Comparison of ENCODE assay signal across 23 cellular contexts in the genomic region with DNA sequence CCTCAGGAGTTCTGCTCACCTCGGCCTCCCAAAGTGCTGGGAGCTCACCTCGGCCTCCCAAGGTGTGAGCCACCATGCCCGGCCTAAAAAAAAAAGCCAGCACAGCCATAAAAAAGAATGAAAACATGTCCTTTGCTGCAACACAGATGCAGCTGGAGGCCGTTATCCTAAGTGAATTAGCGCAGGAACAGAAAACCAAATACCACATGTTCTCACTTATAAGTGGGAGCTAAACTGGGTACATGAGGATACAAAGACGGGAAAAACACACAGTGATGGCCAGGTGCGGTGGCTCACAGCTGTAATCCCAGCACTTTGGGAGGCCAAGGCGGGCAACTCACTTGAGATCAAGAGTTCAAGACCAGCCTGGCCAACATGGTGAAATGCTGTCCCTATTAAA. TPM values are rescaled to one million over a fixed set of nuclear protein-coding genes. Genes with fewer than 3 reads are reported as not detected.
A peak's percentile ranks its signal among the peaks of the same experiment; 100 is the strongest.
DNase-seq lines count a peak whose midpoint lies in the region; ATAC-seq, FAIRE-seq and TF ChIP-seq lines count a peak whose summit lies in the region.
"Had no signal": no experiment of that assay in that cellular context is flagged by ENCODE, and none has a peak within 500 bp of the region (broad histone marks: within the 10 kb centered on the region; RNA-seq: fewer than 3 reads in every experiment).

No MANE protein-coding gene starts in this region.

- H3K4me1 ChIP-seq in HepG2 (ENCODE audit: insufficient read depth, low read length) (peaks cover 72% of the 10 kb centered on the region), right lobe of liver (peaks cover 0 to 20% (median 9%) of the 10 kb centered on the region in 4 donors)
- H3K4me1 ChIP-seq: HAP-1 had no signal

- no peak for TF ChIP-seq CTCF in HepG2 (CRISPR knock-in tag; IDR thresholded peaks at IDR 0.05)
- no peak for TF ChIP-seq CTCF in right lobe of liver (IDR thresholded peaks at IDR 0.05)
- no peak for TF ChIP-seq CTCF in progenitor cell of endocrine pancreas (IDR thresholded peaks at IDR 0.05; ENCODE audit: unreplicated experiment)
- no peak for TF ChIP-seq CTCF in HFFc6 (IDR thresholded peaks at IDR 0.05)
- no peak for TF ChIP-seq CTCF in WERI-Rb-1 (IDR thresholded peaks at IDR 0.05; ENCODE audit: low read depth, low read length)

- no peak for FAIRE-seq in HepG2 (lab: Jason Lieb, UNC)
- FAIRE-seq: A204.1, D721Med, GM12891, GM18507, H54 had no signal

- peak overlapping the region; percentile 56 for H3K9ac ChIP-seq in HepG2 (ENCODE audit: insufficient read depth, low read depth, low read length)
- H3K9ac ChIP-seq: BLaER1 had no signal

- no peaks in the 10 kb centered on the region for H4K20me1 ChIP-seq in HepG2 (ENCODE audit: insufficient read depth, low read length)
- H4K20me1 ChIP-seq: BLaER1 had no signal

- intact Hi-C loops in HepG2 (cut with micrococcal nuclease; ENCODE audit: unreplicated experiment), result no loop called here
- intact Hi-C loops in right lobe of liver (cut with DNase I), result no loop called here

- H3K27ac Mint-ChIP-seq in progenitor cell of endocrine pancreas, result peak overlapping the region; percentile 24
- no peak overlapping the region for H3K27ac Mint-ChIP-seq in HFFc6
- H3K27ac Mint-ChIP-seq: B cell; CD8-positive, alpha-beta T cell had no signal

- H3K27me3 ChIP-seq in HepG2 (ENCODE audit: control insufficient read depth in 1 of 2, insufficient read depth in 2 of 2, low read length in 2 of 2) (no peaks in the 10 kb centered on the region; a peak in 1 of 5 replicates), right lobe of liver (no peaks in the 10 kb centered on the region), WERI-Rb-1 (ENCODE audit: insufficient read depth, low read depth, severe bottlenecking) (no peaks in the 10 kb centered on the region)
- H3K27me3 ChIP-seq: BLaER1 had no signal

- peak overlapping the region; percentile 67 for H3K4me2 ChIP-seq in HepG2 (ENCODE audit: low read depth, low read length)
- H3K4me2 ChIP-seq: BLaER1 had no signal

- POLR2A ChIA-PET in HepG2 (lab: Yijun Ruan, JAX), result interaction anchor here (1.2 to 4.2 kb wide), 5 partner anchors 21 to 76 kb away, joined by 3 to 51 read pairs (median 18); a partner anchor contains a TSS

- peaks cover 7 to 35% of the 10 kb centered on the region in 2 experiments for H3K36me3 ChIP-seq in HepG2 (replicated peaks in 1 of 2; ENCODE audit: control insufficient read depth in 1 of 2, insufficient read depth in 2 of 2, low read length in 2 of 2)
- no peaks in the 10 kb centered on the region for H3K36me3 ChIP-seq in right lobe of liver
- peaks cover 21% of the 10 kb centered on the region for H3K36me3 ChIP-seq in WERI-Rb-1

- no peak for ATAC-seq in HepG2
- no peak for ATAC-seq in right lobe of liver
- ATAC-seq in SK-N-SH treated with all-trans-retinoic acid at 6 μM for 48 hours, result no peak
- ATAC-seq: CD8-positive, alpha-beta T cell had no signal

- H3K79me2 ChIP-seq in HepG2 (ENCODE audit: insufficient read depth, low read length), result peaks cover 58% of the 10 kb centered on the region

- H3K27me3 Mint-ChIP-seq in progenitor cell of endocrine pancreas (no peaks in the 10 kb centered on the region), HFFc6 (ENCODE audit: insufficient read depth) (no peaks in the 10 kb centered on the region)
- H3K27me3 Mint-ChIP-seq: B cell; CD4-positive, CD25-positive, alpha-beta regulatory T cell had no signal

- H3K4me1 Mint-ChIP-seq in progenitor cell of endocrine pancreas (ENCODE audit: low read depth) (peaks cover 16% of the 10 kb centered on the region), HFFc6 (ENCODE audit: low read depth) (peaks cover 23% of the 10 kb centered on the region)

- H3K36me3 Mint-ChIP-seq in progenitor cell of endocrine pancreas (ENCODE audit: insufficient read depth) (peaks cover 16% of the 10 kb centered on the region), HFFc6 (ENCODE audit: low read depth) (peaks cover 10% of the 10 kb centered on the region; the same call in 1 of the 2 replicates)

- WGBS in HepG2 (ENCODE audit: low lambda C conversion rate), result 83% methylated on average over 8 of the region's 8 CpGs
- 96% methylated on average over 5 of the region's 8 CpGs for WGBS in right lobe of liver (ENCODE audit: insufficient coverage, low coverage, low lambda C conversion rate, missing lambda C conversion rate)

- H3K27ac ChIP-seq in HepG2 (ENCODE audit: extremely low read length, insufficient read depth, low read length) (peak overlapping the region; percentile 93), right lobe of liver (peak overlapping the region in 1 of 3 donors; percentile 67), WERI-Rb-1 (no peak overlapping the region)
- H3K27ac ChIP-seq: 22Rv1, BLaER1, C4-2B had no signal

- H3K9me3 ChIP-seq in HepG2 (ENCODE audit: low read length) (no peaks in the 10 kb centered on the region), right lobe of liver (no peaks in the 10 kb centered on the region), WERI-Rb-1 (ENCODE audit: severe bottlenecking) (no peaks in the 10 kb centered on the region)
- H3K9me3 ChIP-seq: BLaER1, HAP-1 had no signal

- no peak for TF ChIP-seq RAD21 in HepG2 (CRISPR knock-in tag; IDR thresholded peaks at IDR 0.05)

- CTCF ChIA-PET in HepG2 (lab: Yijun Ruan, JAX; ENCODE audit: low intra/inter-chr PET ratio, low total read pairs), result no interaction called here

- in situ Hi-C loops in HepG2 (cut with HindIII; ENCODE audit: extremely low pct_ligation_motif_present, low pct_unique_long_range_greater_than_20kb), result no loop called here

- H3K9me3 Mint-ChIP-seq in progenitor cell of endocrine pancreas (ENCODE audit: low read depth) (no peaks in the 10 kb centered on the region), HFFc6 (no peaks in the 10 kb centered on the region)
- H3K9me3 Mint-ChIP-seq: CD4-positive, CD25-positive, alpha-beta regulatory T cell; CD8-positive, alpha-beta T cell had no signal

- TF ChIP-seq POLR2A in HepG2 (IDR thresholded peaks at IDR 0.05; ENCODE audit: insufficient read depth in 1 of 2, low read depth in 2 of 2, low read length in 2 of 2) (no peak), right lobe of liver (IDR thresholded peaks at IDR 0.05) (no peak)

- no peak for TF ChIP-seq EP300 in HepG2 (IDR thresholded peaks at IDR 0.05; ENCODE audit: low read depth in 2 of 2, low read length in 2 of 2)
- no peak for TF ChIP-seq EP300 in HepG2 (CRISPR knock-in tag; IDR thresholded peaks at IDR 0.05; ENCODE audit: borderline replicate concordance)

- BruUV-seq in HepG2 (replicated peaks; lab: Mats Ljungman, UMichigan), result no TSS peak

- no peak overlapping the region for H2AFZ ChIP-seq in HepG2 (ENCODE audit: low read length)

- H3K4me3 Mint-ChIP-seq in progenitor cell of endocrine pancreas (ENCODE audit: low read depth) (no peak overlapping the region), HFFc6 (no peak overlapping the region)
- H3K4me3 Mint-ChIP-seq: B cell; CD4-positive, CD25-positive, alpha-beta regulatory T cell; CD8-positive, alpha-beta T cell had no signal

- peak overlapping the region; percentile 17 to 32 (median 22); a peak in 2 of 6 replicates for H3K4me3 ChIP-seq in HepG2 (replicated peaks in 1 of 3; ENCODE audit: insufficient read depth in 1 of 3, low read depth in 2 of 3, low read length in 3 of 3)
- H3K4me3 ChIP-seq in right lobe of liver, result no peak overlapping the region
- no peak overlapping the region for H3K4me3 ChIP-seq in WERI-Rb-1 (ENCODE audit: low read depth, low read length)
- H3K4me3 ChIP-seq: BLaER1, HAP-1 had no signal

- DNase-seq in HepG2 (ENCODE audit: low spot score), result no peak
- no peak for DNase-seq in right lobe of liver
- DNase-seq in progenitor cell of endocrine pancreas (ENCODE audit: low spot score, unreplicated experiment), result no peak
- no peak for DNase-seq in HFFc6
- DNase-seq in stimulated activated CD8-positive, alpha-beta memory T cell treated with anti-CD3 and anti-CD28 coated beads, Interleukin-4, amount 100 ng/mL, for 48 hours, result no peak
- DNase-seq in WERI-Rb-1, result no peak
- DNase-seq: CD4-positive, CD25-positive, alpha-beta regulatory T cell; CD8-positive, alpha-beta T cell; DMS 273 treated with DMSO at 0.1 percent for 48 hours; DMS79; GF-D8; GOT3 had no signal

RNA-seq across cellular contexts. Expression of a gene that starts 20.9 kb away (rescaled TPM):
- total RNA-seq in HepG2 (2016; rRNA removed; fragmentation: Illumina TruSeq; extraction: Trizol), result 124 and 175 TPM in 2 replicates
- total RNA-seq in HepG2 (2016; cell fraction: cytosol; rRNA removed; fragmentation: Illumina TruSeq; extraction: Trizol; ENCODE audit: low read depth), result 25.3 and 32.9 TPM in 2 replicates
- 124 and 200 TPM in 2 replicates for total RNA-seq in HepG2 (2016; cell fraction: insoluble cytoplasmic fraction; rRNA removed; fragmentation: Illumina TruSeq; extraction: Trizol)
- total RNA-seq in HepG2 (2016; cell fraction: membrane; rRNA removed; fragmentation: Illumina TruSeq; extraction: Trizol), result 65.6 and 67.9 TPM in 2 replicates
- total RNA-seq in HepG2 (2016; cell fraction: nucleus; rRNA removed; fragmentation: Illumina TruSeq; extraction: Trizol), result 54.9 and 62.4 TPM in 2 replicates
- polyA plus RNA-seq in HepG2 (2011; rRNA removed), result 85.5 and 85.8 TPM in 2 replicates
- polyA plus RNA-seq in HepG2 (2011; cell fraction: cytosol; rRNA removed), result 97.1 and 104 TPM in 2 replicates
- polyA plus RNA-seq in HepG2 (2011; cell fraction: nucleus; rRNA removed), result 23.5 and 32.4 TPM in 2 replicates
- polyA plus RNA-seq in HepG2 (2012), result 63.4 and 77.8 TPM in 2 replicates
- polyA plus RNA-seq in HepG2 (2016; cell fraction: cytosol; fragmentation: Illumina TruSeq; extraction: Trizol; ENCODE audit: low read depth), result 24.3 and 28.7 TPM in 2 replicates
- polyA plus RNA-seq in HepG2 (2016; cell fraction: insoluble cytoplasmic fraction; fragmentation: Illumina TruSeq; extraction: Trizol; ENCODE audit: low read depth), result 138 and 145 TPM in 2 replicates
- polyA plus RNA-seq in HepG2 (2016; cell fraction: membrane; fragmentation: Illumina TruSeq; extraction: Trizol; ENCODE audit: low read depth), result 40.5 and 43.9 TPM in 2 replicates
- polyA plus RNA-seq in HepG2 (2016; cell fraction: nucleus; fragmentation: Illumina TruSeq; extraction: Trizol; ENCODE audit: insufficient read depth, low read depth), result 58.7 and 60.7 TPM in 2 replicates
- polyA minus RNA-seq in HepG2 (2011; rRNA and poly(A)+ RNA removed; ENCODE audit: low replicate concordance), result 48.6 and 65.8 TPM in 2 replicates
- 59.8 and 64.2 TPM in 2 replicates for polyA minus RNA-seq in HepG2 (2011; cell fraction: cytosol; rRNA and poly(A)+ RNA removed)
- polyA minus RNA-seq in HepG2 (2011; cell fraction: nucleus; rRNA and poly(A)+ RNA removed), result 40.7 and 55.8 TPM in 2 replicates
- 10 to 100 TPM in 3 of 6 experiments, 1 to 10 TPM in 3; 5.3 to 32.2 (median 9.7) TPM for total RNA-seq in right lobe of liver
- total RNA-seq in progenitor cell of endocrine pancreas, result 36.6 and 39.8 TPM in 2 replicates
- 10 to 100 TPM; 20.3 to 27.1 (median 21.8) TPM for total RNA-seq in HFFc6 (2021; fragmentation: NEBNext Ultra II Directional; extraction: Animal tissue kit (Norgen Biotek cat#: 25700))

RNA-seq across cellular contexts. Expression of a gene that starts 21.2 kb away (rescaled TPM):
- total RNA-seq in HepG2 (2016; rRNA removed; fragmentation: Illumina TruSeq; extraction: Trizol) (292 and 425 TPM in 2 replicates), right lobe of liver (10 to 100 TPM; 24.5 to 88.7 (median 45.6) TPM), progenitor cell of endocrine pancreas (150 and 159 TPM in 2 replicates)
- total RNA-seq in HepG2 (2016; cell fraction: cytosol; rRNA removed; fragmentation: Illumina TruSeq; extraction: Trizol; ENCODE audit: low read depth), result 46.3 and 52.8 TPM in 2 replicates
- 297 and 437 TPM in 2 replicates for total RNA-seq in HepG2 (2016; cell fraction: insoluble cytoplasmic fraction; rRNA removed; fragmentation: Illumina TruSeq; extraction: Trizol)
- 96.3 and 109 TPM in 2 replicates for total RNA-seq in HepG2 (2016; cell fraction: membrane; rRNA removed; fragmentation: Illumina TruSeq; extraction: Trizol)
- 167 and 182 TPM in 2 replicates for total RNA-seq in HepG2 (2016; cell fraction: nucleus; rRNA removed; fragmentation: Illumina TruSeq; extraction: Trizol)
- 135 and 219 TPM in 2 replicates for polyA plus RNA-seq in HepG2 (2011; rRNA removed)
- 87.9 and 139 TPM in 2 replicates for polyA plus RNA-seq in HepG2 (2011; cell fraction: cytosol; rRNA removed)
- polyA plus RNA-seq in HepG2 (2011; cell fraction: nucleus; rRNA removed), result 80.9 and 81.9 TPM in 2 replicates
- 147 and 167 TPM in 2 replicates for polyA plus RNA-seq in HepG2 (2012)
- polyA plus RNA-seq in HepG2 (2016; cell fraction: cytosol; fragmentation: Illumina TruSeq; extraction: Trizol; ENCODE audit: low read depth), result 29.1 and 31.6 TPM in 2 replicates
- 455 and 526 TPM in 2 replicates for polyA plus RNA-seq in HepG2 (2016; cell fraction: insoluble cytoplasmic fraction; fragmentation: Illumina TruSeq; extraction: Trizol; ENCODE audit: low read depth)
- polyA plus RNA-seq in HepG2 (2016; cell fraction: membrane; fragmentation: Illumina TruSeq; extraction: Trizol; ENCODE audit: low read depth), result 69.4 and 72.1 TPM in 2 replicates
- polyA plus RNA-seq in HepG2 (2016; cell fraction: nucleus; fragmentation: Illumina TruSeq; extraction: Trizol; ENCODE audit: insufficient read depth, low read depth), result 371 TPM in 2 replicates
- 62.3 and 243 TPM in 2 replicates for polyA minus RNA-seq in HepG2 (2011; rRNA and poly(A)+ RNA removed; ENCODE audit: low replicate concordance)
- 72.5 and 82.6 TPM in 2 replicates for polyA minus RNA-seq in HepG2 (2011; cell fraction: cytosol; rRNA and poly(A)+ RNA removed)
- polyA minus RNA-seq in HepG2 (2011; cell fraction: nucleus; rRNA and poly(A)+ RNA removed), result 101 and 127 TPM in 2 replicates
- total RNA-seq in HFFc6 (2021; fragmentation: NEBNext Ultra II Directional; extraction: Animal tissue kit (Norgen Biotek cat#: 25700)), result 100 to 1,000 TPM; 164 to 197 (median 180) TPM

RNA-seq across cellular contexts. Expression of a gene that starts 33.7 kb away (rescaled TPM):
- total RNA-seq in HepG2 (2016; rRNA removed; fragmentation: Illumina TruSeq; extraction: Trizol) (22.4 and 54.4 TPM in 2 replicates), right lobe of liver (10 to 100 TPM; 76.9 to 92.4 (median 86.5) TPM), progenitor cell of endocrine pancreas (89.5 and 90.8 TPM in 2 replicates)
- 12.4 and 13.6 TPM in 2 replicates for total RNA-seq in HepG2 (2016; cell fraction: cytosol; rRNA removed; fragmentation: Illumina TruSeq; extraction: Trizol; ENCODE audit: low read depth)
- 20.6 and 54.0 TPM in 2 replicates for total RNA-seq in HepG2 (2016; cell fraction: insoluble cytoplasmic fraction; rRNA removed; fragmentation: Illumina TruSeq; extraction: Trizol)
- 25.2 and 28.6 TPM in 2 replicates for total RNA-seq in HepG2 (2016; cell fraction: membrane; rRNA removed; fragmentation: Illumina TruSeq; extraction: Trizol)
- 45.2 and 49.4 TPM in 2 replicates for total RNA-seq in HepG2 (2016; cell fraction: nucleus; rRNA removed; fragmentation: Illumina TruSeq; extraction: Trizol)
- 48.0 and 48.9 TPM in 2 replicates for polyA plus RNA-seq in HepG2 (2011; rRNA removed)
- polyA plus RNA-seq in HepG2 (2011; cell fraction: cytosol; rRNA removed), result 37.0 and 44.8 TPM in 2 replicates
- 132 and 139 TPM in 2 replicates for polyA plus RNA-seq in HepG2 (2011; cell fraction: nucleus; rRNA removed)
- 47.6 and 52.3 TPM in 2 replicates for polyA plus RNA-seq in HepG2 (2012)
- 10.5 and 10.7 TPM in 2 replicates for polyA plus RNA-seq in HepG2 (2016; cell fraction: cytosol; fragmentation: Illumina TruSeq; extraction: Trizol; ENCODE audit: low read depth)
- 15.4 and 19.0 TPM in 2 replicates for polyA plus RNA-seq in HepG2 (2016; cell fraction: insoluble cytoplasmic fraction; fragmentation: Illumina TruSeq; extraction: Trizol; ENCODE audit: low read depth)
- 16.9 and 18.1 TPM in 2 replicates for polyA plus RNA-seq in HepG2 (2016; cell fraction: membrane; fragmentation: Illumina TruSeq; extraction: Trizol; ENCODE audit: low read depth)
- 77.0 and 78.6 TPM in 2 replicates for polyA plus RNA-seq in HepG2 (2016; cell fraction: nucleus; fragmentation: Illumina TruSeq; extraction: Trizol; ENCODE audit: insufficient read depth, low read depth)
- polyA minus RNA-seq in HepG2 (2011; rRNA and poly(A)+ RNA removed; ENCODE audit: low replicate concordance), result 55.3 and 78.5 TPM in 2 replicates
- polyA minus RNA-seq in HepG2 (2011; cell fraction: cytosol; rRNA and poly(A)+ RNA removed), result 28.3 and 29.1 TPM in 2 replicates
- 40.4 and 52.2 TPM in 2 replicates for polyA minus RNA-seq in HepG2 (2011; cell fraction: nucleus; rRNA and poly(A)+ RNA removed)
- 100 to 1,000 TPM; 117 to 151 (median 127) TPM for total RNA-seq in HFFc6 (2021; fragmentation: NEBNext Ultra II Directional; extraction: Animal tissue kit (Norgen Biotek cat#: 25700))

Comparison
In these comparisons a context has a peak if more than half of its experiments do, and no peak if none do; other contexts are left out.
1. H3K4me3 ChIP-seq: peak in HepG2 (3 of 3); none in right lobe of liver (0 of 3) and WERI-Rb-1 (single experiment).